Comparison of ENCODE assay signal across 14 cellular contexts in the genomic region with DNA sequence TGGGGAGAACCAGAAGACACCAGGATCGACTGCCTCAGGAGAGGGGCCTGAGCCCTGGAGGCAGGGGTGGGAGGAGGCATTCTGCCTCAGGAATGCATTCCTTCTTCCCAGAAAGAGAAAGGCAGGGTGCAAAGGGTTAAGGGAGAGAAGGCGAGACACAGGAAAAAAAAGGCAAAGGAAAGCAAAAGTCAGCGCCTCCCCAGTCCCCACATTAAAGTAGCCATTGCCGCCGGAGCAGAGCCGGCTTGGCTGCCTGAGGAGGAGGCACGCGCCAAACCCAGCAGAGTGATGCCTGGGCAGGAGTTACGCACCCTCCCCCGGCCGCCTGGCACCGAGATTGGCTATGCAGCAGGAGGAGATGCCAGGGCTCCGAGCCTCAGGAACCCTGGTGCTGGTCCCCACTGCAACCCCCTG.
DNase-seq lines count a peak whose midpoint lies in the region; FAIRE-seq and TF ChIP-seq lines count a peak whose summit lies in the region.
"Had no signal": no experiment of that assay in that cellular context is flagged by ENCODE, and none has a peak within 500 bp of the region (broad histone marks: within the 10 kb centered on the region; RNA-seq: fewer than 3 reads in every experiment).

No MANE protein-coding gene starts in this region.

- no peak for TF ChIP-seq POLR2A in ovary (IDR thresholded peaks at IDR 0.05)

- FAIRE-seq in astrocyte (lab: Jason Lieb, UNC): no peak

- H3K4me2 ChIP-seq in astrocyte (ENCODE audit: low read length): peak overlapping the region; percentile 22
- H3K4me2 ChIP-seq in osteoblast (ENCODE audit: insufficient read depth, low read length): no peak overlapping the region
- no peak overlapping the region for H3K4me2 ChIP-seq in MM.1S (ENCODE audit: low read depth, low read length)

- TF ChIP-seq EP300 in ovary (IDR thresholded peaks at IDR 0.05): no peak

- H3K9me3 Mint-ChIP-seq in CD14-positive monocyte (peaks cover 0 to 3% (median 0%) of the 10 kb centered on the region in 7 donors), astrocyte (ENCODE audit: unreplicated experiment) (peaks cover under 1% of the 10 kb centered on the region)

- H3K4me1 Mint-ChIP-seq in CD14-positive monocyte: peaks cover 28% of the 10 kb centered on the region
- H3K4me1 Mint-ChIP-seq in astrocyte (ENCODE audit: low read depth, unreplicated experiment): peaks cover 24% of the 10 kb centered on the region

- no peak for TF ChIP-seq CTCF in CD14-positive monocyte (IDR thresholded peaks at IDR 0.05)
- TF ChIP-seq CTCF in astrocyte (IDR thresholded peaks at IDR 0.05; ENCODE audit: insufficient read depth, low read depth, low read length): no peak
- no peak for TF ChIP-seq CTCF in osteoblast (IDR thresholded peaks at IDR 0.05; ENCODE audit: extremely low read depth, low read depth, low read length)
- TF ChIP-seq CTCF in ovary (IDR thresholded peaks at IDR 0.05): no peak
- TF ChIP-seq CTCF in GM10248 (IDR thresholded peaks at IDR 0.05; ENCODE audit: control extremely low read depth, extremely low read depth, low read depth, missing control alignments): no peak
- TF ChIP-seq CTCF in MM.1S (IDR thresholded peaks at IDR 0.05; ENCODE audit: low read length): no peak

- POLR2A ChIA-PET in GM10248 (lab: Yijun Ruan, JAX): no interaction called here

- no peaks in the 10 kb centered on the region for H3K27me3 ChIP-seq in astrocyte (ENCODE audit: insufficient read depth, low read length)
- H3K27me3 ChIP-seq in iPS DF 6.9 (ENCODE audit: control insufficient read depth, insufficient read depth, low read length): no peaks in the 10 kb centered on the region
- no peaks in the 10 kb centered on the region for H3K27me3 ChIP-seq in osteoblast (ENCODE audit: insufficient read depth, low read length)
- H3K27me3 ChIP-seq in ovary: no peaks in the 10 kb centered on the region
- H3K27me3 ChIP-seq in MM.1S (replicated peaks; ENCODE audit: insufficient read depth, low read length): peaks cover 65% of the 10 kb centered on the region

- H3K36me3 Mint-ChIP-seq in CD14-positive monocyte (no peaks in the 10 kb centered on the region), astrocyte (ENCODE audit: low read depth, unreplicated experiment) (no peaks in the 10 kb centered on the region)

- no peak overlapping the region for H2AFZ ChIP-seq in astrocyte (ENCODE audit: low read depth, low read length)
- H2AFZ ChIP-seq in osteoblast (ENCODE audit: low read length): no peak overlapping the region
- H2AFZ ChIP-seq in MM.1S (ENCODE audit: low read length): no peak overlapping the region
- H2AFZ ChIP-seq: GM23248 had no signal

- peaks cover 0 to 4% (median 4%) of the 10 kb centered on the region in 3 donors for H3K27me3 Mint-ChIP-seq in CD14-positive monocyte (ENCODE audit: low read depth in 3 of 3)
- peaks cover 43% of the 10 kb centered on the region for H3K27me3 Mint-ChIP-seq in astrocyte (ENCODE audit: low read depth, unreplicated experiment)

- peak overlapping the region; percentile 57 to 83 for H3K4me3 Mint-ChIP-seq in CD14-positive monocyte
- H3K4me3 Mint-ChIP-seq in astrocyte (ENCODE audit: unreplicated experiment): peak overlapping the region; percentile 66

- no peaks in the 10 kb centered on the region for H3K9me3 ChIP-seq in astrocyte (ENCODE audit: insufficient read depth, low read depth, low read length)
- no peaks in the 10 kb centered on the region for H3K9me3 ChIP-seq in iPS DF 6.9 (ENCODE audit: control insufficient read depth, insufficient read depth, low read length)
- no peaks in the 10 kb centered on the region for H3K9me3 ChIP-seq in osteoblast (ENCODE audit: low read depth, low read length)
- no peaks in the 10 kb centered on the region for H3K9me3 ChIP-seq in ovary
- H3K9me3 ChIP-seq in MM.1S (replicated peaks; ENCODE audit: insufficient read depth, low read length): no peaks in the 10 kb centered on the region

- no peaks in the 10 kb centered on the region for H3K36me3 ChIP-seq in astrocyte (ENCODE audit: insufficient read depth, low read length)
- no peaks in the 10 kb centered on the region for H3K36me3 ChIP-seq in iPS DF 6.9 (ENCODE audit: control insufficient read depth, insufficient read depth, low read length)
- H3K36me3 ChIP-seq in osteoblast (ENCODE audit: insufficient read depth, low read length): no peaks in the 10 kb centered on the region
- H3K36me3 ChIP-seq in ovary: no peaks in the 10 kb centered on the region
- H3K36me3 ChIP-seq in MM.1S (replicated peaks; ENCODE audit: insufficient read depth, low read length): no peaks in the 10 kb centered on the region

- no CpG with 5 or more reads among the region's 13 CpGs for whole genome bisulfite sequencing in iPS DF 6.9 (ENCODE audit: insufficient coverage, insufficient read length)
- WGBS in ovary, 3 donors: 0 to 1% (median 1%) methylated on average over 13 of the region's 13 CpGs

- no peak overlapping the region for H3K27ac ChIP-seq in astrocyte (ENCODE audit: low read depth, low read length)
- H3K27ac ChIP-seq in iPS DF 6.9 (ENCODE audit: low read length): no peak overlapping the region
- no peak overlapping the region for H3K27ac ChIP-seq in osteoblast (ENCODE audit: low read depth, low read length)
- H3K27ac ChIP-seq in ovary: no peak overlapping the region
- H3K27ac ChIP-seq in MM.1S (ENCODE audit: low read length): no peak overlapping the region
- H3K27ac ChIP-seq: GM23248 had no signal

- H3K9me2 ChIP-seq in MM.1S (replicated peaks; ENCODE audit: insufficient read depth, low read length): no peaks in the 10 kb centered on the region

- H3K9ac ChIP-seq in astrocyte (ENCODE audit: low read length): no peak overlapping the region
- H3K9ac ChIP-seq in MM.1S (ENCODE audit: low read length): no peak overlapping the region
- H3K9ac ChIP-seq: GM23248 had no signal

- H3K4me1 ChIP-seq in astrocyte (ENCODE audit: insufficient read depth, low read length) (peaks cover 7% of the 10 kb centered on the region), iPS DF 6.9 (ENCODE audit: control insufficient read depth, insufficient read depth, low read length) (peaks cover 9% of the 10 kb centered on the region; the same call in 1 of the 2 replicates), osteoblast (ENCODE audit: insufficient read depth, low read length) (no peaks in the 10 kb centered on the region), ovary (ENCODE audit: insufficient read depth) (no peaks in the 10 kb centered on the region), MM.1S (ENCODE audit: low read length) (no peaks in the 10 kb centered on the region)

- CTCF ChIA-PET in GM10248 (lab: Yijun Ruan, JAX): no interaction called here

- DNase-seq in CD14-positive monocyte (ENCODE audit: low spot score): no peak
- no peak for DNase-seq in astrocyte (ENCODE audit: low read depth)
- no peak for DNase-seq in iPS DF 6.9 (ENCODE audit: low read depth, low spot score)
- DNase-seq in osteoblast (ENCODE audit: insufficient read length, low spot score, missing footprints): peak; percentile 61
- no peak for DNase-seq in ovary
- DNase-seq in GM10248 (ENCODE audit: extremely low spot score): no peak
- DNase-seq in MM.1S: no peak
- DNase-seq in NCI-H1436 (lab: John Stamatoyannopoulos, UW): no peak
- DNase-seq: AML-193, GM23248, KBM-7, kidney glomerular epithelial cell, NCI-H2107, T1000 had no signal

- H3K4me3 ChIP-seq in astrocyte (ENCODE audit: insufficient read depth, low read depth, low read length) (no peak overlapping the region), iPS DF 6.9 (ENCODE audit: low read length) (0 out of 2 replicates have a peak overlapping the region, but pooled peaks have one; percentile 2), osteoblast (ENCODE audit: insufficient read depth, low read length) (no peak overlapping the region), ovary (no peak overlapping the region), MM.1S (ENCODE audit: low read length) (no peak overlapping the region)
- H3K4me3 ChIP-seq: GM23248 had no signal

- H3K27ac Mint-ChIP-seq in CD14-positive monocyte (peak overlapping the region in 2 of 7 donors; percentile 35 to 72), astrocyte (ENCODE audit: unreplicated experiment) (peak overlapping the region; percentile 43)

- no peaks in the 10 kb centered on the region for H4K20me1 ChIP-seq in astrocyte (ENCODE audit: insufficient read depth, low read length)
- H4K20me1 ChIP-seq in osteoblast (ENCODE audit: insufficient read depth, low read length): no peaks in the 10 kb centered on the region
- no peaks in the 10 kb centered on the region for H4K20me1 ChIP-seq in MM.1S (ENCODE audit: insufficient read depth, low read length)

- H3F3A ChIP-seq in MM.1S (ENCODE audit: insufficient read depth, low read length): no peaks in the 10 kb centered on the region

- H3K79me2 ChIP-seq in astrocyte (ENCODE audit: insufficient read depth, low read length) (no peaks in the 10 kb centered on the region), osteoblast (ENCODE audit: insufficient read depth, low read length) (no peaks in the 10 kb centered on the region), MM.1S (ENCODE audit: low read length) (no peaks in the 10 kb centered on the region)

- intact Hi-C loops in CD14-positive monocyte (cut with micrococcal nuclease): no loop called here
- intact Hi-C loops in ovary (cut with DNase I): no loop called here
